In genomic region chr19:867301-867793, GRCh38 we compare ENCODE assay signal across 23 cellular contexts. TPM values are rescaled to one million over a fixed set of nuclear protein-coding genes. Genes with fewer than 3 reads are reported as not detected.
DNase-seq lines count a peak whose midpoint lies in the region; ATAC-seq and TF ChIP-seq lines count a peak whose summit lies in the region.
"Had no signal": no experiment of that assay in that cellular context is flagged by ENCODE, and none has a peak within 500 bp of the region (broad histone marks: within the 10 kb centered on the region; RNA-seq: fewer than 3 reads in every experiment).

No MANE protein-coding gene starts in this region.

- CTCF ChIA-PET in PC-9 (lab: Charles Lee), result no interaction called here

- peaks cover 48% of the 10 kb centered on the region for H3F3A ChIP-seq in PC-9 (ENCODE audit: insufficient read depth, low read depth)

- H3K36me3 ChIP-seq in left ventricle myocardium inferior (peaks cover 10% of the 10 kb centered on the region), ascending aorta (peaks cover 27 to 34% of the 10 kb centered on the region in 2 donors), Peyer's patch (peaks cover 0 to 24% (median 0%) of the 10 kb centered on the region in 3 donors), PC-9 (ENCODE audit: low read depth) (no peaks in the 10 kb centered on the region)

- no peak overlapping the region for H3K4me3 ChIP-seq in left ventricle myocardium inferior
- H3K4me3 ChIP-seq in ascending aorta, result no peak overlapping the region
- H3K4me3 ChIP-seq in Peyer's patch, result no peak overlapping the region
- no peak overlapping the region for H3K4me3 ChIP-seq in PC-9

- no peaks in the 10 kb centered on the region for H4K20me1 ChIP-seq in PC-9 (ENCODE audit: insufficient read depth)

- peak; percentile 9 for ATAC-seq in Right ventricle myocardium inferior
- ATAC-seq: CD8-positive, alpha-beta T cell; natural killer cell had no signal

- peaks cover 8% of the 10 kb centered on the region for H3K27me3 ChIP-seq in left ventricle myocardium inferior (ENCODE audit: low read depth)
- H3K27me3 ChIP-seq in ascending aorta, result no peaks in the 10 kb centered on the region
- no peaks in the 10 kb centered on the region for H3K27me3 ChIP-seq in Peyer's patch
- H3K27me3 ChIP-seq in PC-9 (ENCODE audit: insufficient read depth, low read depth), result no peaks in the 10 kb centered on the region

- no peaks in the 10 kb centered on the region for H3K9me3 Mint-ChIP-seq in endothelial cell (ENCODE audit: unreplicated experiment)
- H3K9me3 Mint-ChIP-seq: CD8-positive, alpha-beta T cell; memory B cell; natural killer cell had no signal

- no peak overlapping the region for H3K4me2 ChIP-seq in PC-9

- no peaks in the 10 kb centered on the region for H3K4me1 Mint-ChIP-seq in endothelial cell (ENCODE audit: unreplicated experiment)

- DNase-seq in Right ventricle myocardium inferior (ENCODE audit: missing footprints) (no peak), left ventricle myocardium inferior (no peak), NCI-H69 (lab: John Stamatoyannopoulos, UW) (peak; percentile 92), endothelial cell (ENCODE audit: low spot score) (no peak), ascending aorta (ENCODE audit: low spot score in 2 of 2) (no peak), Peyer's patch (no peak), PC-9 (no peak), C1 segment of cervical spinal cord (lab: John Stamatoyannopoulos, UW) (no peak)
- DNase-seq: activated CD4-positive, alpha-beta T cell treated with anti-CD3 and anti-CD28 coated beads for 4 hours; CD8-positive, alpha-beta T cell; DMS79; foreskin melanocyte; natural killer cell; NCI-H345; RPMI8226; small intestine; SW 1271 had no signal

- no TSS peak for BruUV-seq in PC-9 (replicated peaks; lab: Mats Ljungman, UMichigan)

- H3K9me3 ChIP-seq in left ventricle myocardium inferior (replicated peaks) (no peaks in the 10 kb centered on the region), ascending aorta (no peaks in the 10 kb centered on the region), Peyer's patch (no peaks in the 10 kb centered on the region), PC-9 (ENCODE audit: insufficient read depth, low read depth) (no peaks in the 10 kb centered on the region)

- peaks cover 56% of the 10 kb centered on the region for H3K4me1 ChIP-seq in left ventricle myocardium inferior
- H3K4me1 ChIP-seq in ascending aorta, result peaks cover 4 to 13% of the 10 kb centered on the region in 2 donors
- peaks cover 5 to 20% (median 7%) of the 10 kb centered on the region in 4 donors for H3K4me1 ChIP-seq in Peyer's patch
- peaks cover 26% of the 10 kb centered on the region for H3K4me1 ChIP-seq in PC-9 (replicated peaks; ENCODE audit: insufficient read depth)

- peak overlapping the region; percentile 6 for H3K4me3 Mint-ChIP-seq in endothelial cell (ENCODE audit: unreplicated experiment)
- H3K4me3 Mint-ChIP-seq: CD8-positive, alpha-beta T cell; memory B cell; natural killer cell had no signal

- no peak for TF ChIP-seq CTCF in left ventricle myocardium inferior (IDR thresholded peaks at IDR 0.05; ENCODE audit: borderline replicate concordance)
- no peak for TF ChIP-seq CTCF in endothelial cell (IDR thresholded peaks at IDR 0.05; ENCODE audit: unreplicated experiment)
- no peak for TF ChIP-seq CTCF in ascending aorta (IDR thresholded peaks at IDR 0.05)
- TF ChIP-seq CTCF in Peyer's patch (IDR thresholded peaks at IDR 0.05), result no peak
- no peak for TF ChIP-seq CTCF in PC-9 (conservative IDR thresholded peaks at IDR 0.05)

- no peaks in the 10 kb centered on the region for H3K9me2 ChIP-seq in PC-9 (ENCODE audit: insufficient read depth)

- POLR2A ChIA-PET in PC-9 (lab: Charles Lee; ENCODE audit: unreplicated experiment), result no interaction called here

- H3K27ac Mint-ChIP-seq in endothelial cell (ENCODE audit: unreplicated experiment), result no peak overlapping the region
- H3K27ac Mint-ChIP-seq: CD8-positive, alpha-beta T cell; memory B cell; natural killer cell; progenitor cell of endocrine pancreas had no signal

- H3K79me2 ChIP-seq in PC-9 (ENCODE audit: low read depth), result no peaks in the 10 kb centered on the region

- intact Hi-C loops in Right ventricle myocardium inferior (cut with DNase I), result no loop called here
- intact Hi-C loops in left ventricle myocardium inferior (cut with micrococcal nuclease), result no loop called here
- intact Hi-C loops in ascending aorta (cut with DNase I), result loop anchor here (10.0 kb wide), 1 partner anchor 93 kb away; no protein-coding TSS in a partner anchor
- intact Hi-C loops in PC-9 (cut with micrococcal nuclease; ENCODE audit: unreplicated experiment), result no loop called here

- TF ChIP-seq POLR2A in Peyer's patch (IDR thresholded peaks at IDR 0.05), result no peak

- H2AFZ ChIP-seq in PC-9, result no peak overlapping the region

- H3K36me3 Mint-ChIP-seq in endothelial cell (ENCODE audit: low read depth, unreplicated experiment), result peaks cover 11% of the 10 kb centered on the region
- H3K36me3 Mint-ChIP-seq: natural killer cell had no signal

- H3K27me3 Mint-ChIP-seq in endothelial cell (ENCODE audit: unreplicated experiment), result peaks cover 16% of the 10 kb centered on the region

- H3K27ac ChIP-seq in left ventricle myocardium inferior (replicated peaks) (no peak overlapping the region), ascending aorta (peak overlapping the region in 1 of 2 donors; percentile 88), Peyer's patch (no peak overlapping the region), PC-9 (no peak overlapping the region)
- H3K27ac ChIP-seq: epithelial cell of prostate had no signal

RNA-seq across cellular contexts. Expression of gene CFD, which starts 7.9 kb away (rescaled TPM):
- total RNA-seq in Right ventricle myocardium inferior, result 655 TPM
- 200 TPM for total RNA-seq in left ventricle myocardium inferior
- 0.46 TPM for total RNA-seq in endothelial cell (ENCODE audit: unreplicated experiment)
- 1,680 TPM for total RNA-seq in ascending aorta
- total RNA-seq in Peyer's patch, result 100 to 1,000 TPM; 140 to 403 (median 303) TPM
- 8.0 and 17.1 TPM in 2 replicates for total RNA-seq in PC-9 (2021)

RNA-seq across cellular contexts. Expression of gene ELANE, which starts 15.2 kb away (rescaled TPM):
- total RNA-seq in Right ventricle myocardium inferior (1.6 TPM), left ventricle myocardium inferior (0.58 TPM), endothelial cell (ENCODE audit: unreplicated experiment) (not detected), ascending aorta (not detected), Peyer's patch (not detected), PC-9 (2021) (not detected in 2 replicates)
- total RNA-seq: CD8-positive, alpha-beta T cell; dermis microvascular lymphatic vessel endothelial cell; progenitor cell of endocrine pancreas had no signal

RNA-seq across cellular contexts. Expression of gene MED16, which starts 25.6 kb away (rescaled TPM):
- 23.5 TPM for total RNA-seq in Right ventricle myocardium inferior
- total RNA-seq in left ventricle myocardium inferior, result 19.4 TPM
- 66.5 TPM for total RNA-seq in endothelial cell (ENCODE audit: unreplicated experiment)
- total RNA-seq in ascending aorta, result 73.2 TPM
- 10 to 100 TPM; 60.2 to 83.6 (median 65.3) TPM for total RNA-seq in Peyer's patch
- 54.7 and 63.8 TPM in 2 replicates for total RNA-seq in PC-9 (2021)

RNA-seq across cellular contexts. Expression of gene RNU6-9, which starts 25.9 kb away (rescaled TPM):
- not detected for total RNA-seq in Right ventricle myocardium inferior
- not detected for total RNA-seq in left ventricle myocardium inferior
- not detected for total RNA-seq in endothelial cell (ENCODE audit: unreplicated experiment)
- total RNA-seq in ascending aorta, result not detected
- total RNA-seq in Peyer's patch, result not detected
- not detected in 2 replicates for total RNA-seq in PC-9 (2021)
- total RNA-seq: CD8-positive, alpha-beta T cell; dermis microvascular lymphatic vessel endothelial cell; kidney; natural killer cell; progenitor cell of endocrine pancreas; ureter had no signal

RNA-seq across cellular contexts. Expression of gene PRTN3, which starts 26.5 kb away (rescaled TPM):
- not detected for total RNA-seq in Right ventricle myocardium inferior
- total RNA-seq in left ventricle myocardium inferior, result not detected
- total RNA-seq in endothelial cell (ENCODE audit: unreplicated experiment), result not detected
- total RNA-seq in ascending aorta, result not detected
- not detected for total RNA-seq in Peyer's patch
- not detected in 2 replicates for total RNA-seq in PC-9 (2021)
- total RNA-seq: CD8-positive, alpha-beta T cell; dermis microvascular lymphatic vessel endothelial cell; kidney; progenitor cell of endocrine pancreas; ureter had no signal
